ENCODE assay signal across 19 cellular contexts in genomic region chr1:89589515-89589914, GRCh38. TPM values are rescaled to one million over a fixed set of nuclear protein-coding genes. Genes with fewer than 3 reads are reported as not detected.
DNase-seq lines count a peak whose midpoint lies in the region; ATAC-seq, FAIRE-seq and TF ChIP-seq lines count a peak whose summit lies in the region.
"Had no signal": no experiment of that assay in that cellular context is flagged by ENCODE, and none has a peak within 500 bp of the region (broad histone marks: within the 10 kb centered on the region; RNA-seq: fewer than 3 reads in every experiment).

No MANE protein-coding gene starts in this region.

- no peaks in the 10 kb centered on the region for H3K4me1 ChIP-seq in kidney (ENCODE audit: control insufficient read depth in 1 of 2, insufficient read depth in 1 of 2, low read depth in 1 of 2, low read length in 2 of 2)
- H3K4me1 ChIP-seq: breast epithelium had no signal

- TF ChIP-seq CTCF in natural killer cell (IDR thresholded peaks at IDR 0.05): no peak
- TF ChIP-seq CTCF in kidney (IDR thresholded peaks at IDR 0.05; ENCODE audit: borderline replicate concordance, extremely low read depth, insufficient read depth): no peak

- DNase-seq in natural killer cell treated with Interleukin-12 subunit alpha and Interleukin-12 subunit beta and Interleukin-15 and Interleukin-18, amount 100 ng/mL, for 72 hours (ENCODE audit: low spot score): no peak
- DNase-seq in natural killer cell (no peak), fibroblast of gingiva (ENCODE audit: low read depth) (peak; percentile 54), NCI-H1105 treated with DMSO at 0.1 percent for 48 hours (lab: John Stamatoyannopoulos, UW) (no peak), kidney (no peak)
- no peak for DNase-seq in activated CD4-positive, alpha-beta memory T cell treated with anti-CD3 and anti-CD28 coated beads for 36 hours
- DNase-seq: activated CD4-positive, alpha-beta T cell treated with anti-CD3 and anti-CD28 coated beads for 48 hours; activated effector memory CD4-positive, alpha-beta T cell treated with Interleukin-2 at 50 U/mL for 16 hours; DMS53; effector CD4-positive, alpha-beta T cell; foreskin melanocyte; NCI-H1092; NCI-H2171; T1000 had no signal

- peaks cover 20% of the 10 kb centered on the region for H3K36me3 Mint-ChIP-seq in natural killer cell treated with Interleukin-12 subunit alpha and Interleukin-12 subunit beta and Interleukin-15 and Interleukin-18, amount 100 ng/mL, for 72 hours
- no peaks in the 10 kb centered on the region for H3K36me3 Mint-ChIP-seq in natural killer cell
- peaks cover 50% of the 10 kb centered on the region for H3K36me3 Mint-ChIP-seq in activated CD4-positive, alpha-beta memory T cell treated with anti-CD3 and anti-CD28 coated beads for 36 hours

- H3K27ac Mint-ChIP-seq in natural killer cell treated with Interleukin-12 subunit alpha and Interleukin-12 subunit beta and Interleukin-15 and Interleukin-18, amount 100 ng/mL, for 72 hours: peak overlapping the region; percentile 0 to 45
- no peak overlapping the region for H3K27ac Mint-ChIP-seq in natural killer cell
- peak overlapping the region; percentile 69 for H3K27ac Mint-ChIP-seq in activated CD4-positive, alpha-beta memory T cell treated with anti-CD3 and anti-CD28 coated beads for 36 hours

- CTCF ChIA-PET in activated CD4-positive, alpha-beta memory T cell treated with anti-CD3 and anti-CD28 coated beads for 36 hours (lab: Charles Lee): interaction anchor here (0.7 to 1.3 kb wide), 8 partner anchors 8 to 77 kb away, joined by 3 to 5 read pairs (median 4); no protein-coding TSS in a partner anchor

- no peak overlapping the region for H3K27ac ChIP-seq in kidney (ENCODE audit: low read depth in 2 of 2, low read length in 2 of 2)

- peak overlapping the region; percentile 68 for H3K4me3 Mint-ChIP-seq in natural killer cell treated with Interleukin-12 subunit alpha and Interleukin-12 subunit beta and Interleukin-15 and Interleukin-18, amount 100 ng/mL, for 72 hours
- H3K4me3 Mint-ChIP-seq in natural killer cell: no peak overlapping the region
- no peak overlapping the region for H3K4me3 Mint-ChIP-seq in activated CD4-positive, alpha-beta memory T cell treated with anti-CD3 and anti-CD28 coated beads for 36 hours

- no peak overlapping the region for H3K4me3 ChIP-seq in kidney (ENCODE audit: low read length in 2 of 2)
- H3K4me3 ChIP-seq: breast epithelium, lung, tibial nerve had no signal

- H3K9ac ChIP-seq in kidney (ENCODE audit: low read length in 2 of 2): no peak overlapping the region

- FAIRE-seq in kidney (lab: Jason Lieb, UNC): no peak

- H3K9me3 ChIP-seq in kidney (ENCODE audit: control insufficient read depth in 1 of 2, low read length in 2 of 2): no peaks in the 10 kb centered on the region
- H3K9me3 ChIP-seq: breast epithelium, tibial nerve had no signal

- no peaks in the 10 kb centered on the region for H3K9me3 Mint-ChIP-seq in natural killer cell treated with Interleukin-12 subunit alpha and Interleukin-12 subunit beta and Interleukin-15 and Interleukin-18, amount 100 ng/mL, for 72 hours
- H3K9me3 Mint-ChIP-seq in natural killer cell: no peaks in the 10 kb centered on the region
- no peaks in the 10 kb centered on the region for H3K9me3 Mint-ChIP-seq in activated CD4-positive, alpha-beta memory T cell treated with anti-CD3 and anti-CD28 coated beads for 36 hours

- POLR2A ChIA-PET in activated CD4-positive, alpha-beta memory T cell treated with anti-CD3 and anti-CD28 coated beads for 36 hours (lab: Charles Lee): interaction anchor here (0.6 to 2.8 kb wide), 5 partner anchors 9 to 49 kb away, joined by 3 to 13 read pairs (median 4); no protein-coding TSS in a partner anchor

- peak in 1 of 2 donors; percentile 43 for ATAC-seq in natural killer cell treated with Interleukin-12 subunit alpha and Interleukin-12 subunit beta and Interleukin-15 and Interleukin-18, amount 100 ng/mL, for 72 hours
- no peak for ATAC-seq in natural killer cell
- no peak for ATAC-seq in GM19452 (IDR thresholded peaks at IDR 0.05; ENCODE audit: unreplicated experiment)
- no peak for ATAC-seq in GM18861 (IDR thresholded peaks at IDR 0.05; ENCODE audit: unreplicated experiment)

- H3K36me3 ChIP-seq in kidney (ENCODE audit: control insufficient read depth in 1 of 2, insufficient read depth in 2 of 2, low read length in 2 of 2): no peaks in the 10 kb centered on the region
- H3K36me3 ChIP-seq: breast epithelium, tibial nerve had no signal

- intact Hi-C loops in natural killer cell (cut with micrococcal nuclease) (no loop called here), kidney (cut with DNase I) (no loop called here)
- intact Hi-C loops in activated CD4-positive, alpha-beta memory T cell treated with anti-CD3 and anti-CD28 coated beads for 36 hours (cut with micrococcal nuclease): loop anchor here (1.0 to 2.0 kb wide), 2 partner anchors 14 to 43 kb away; no protein-coding TSS in a partner anchor

- peaks cover 19 to 41% of the 10 kb centered on the region in 2 donors for H3K4me1 Mint-ChIP-seq in natural killer cell treated with Interleukin-12 subunit alpha and Interleukin-12 subunit beta and Interleukin-15 and Interleukin-18, amount 100 ng/mL, for 72 hours (ENCODE audit: low read depth in 2 of 2)
- H3K4me1 Mint-ChIP-seq in natural killer cell: no peaks in the 10 kb centered on the region
- H3K4me1 Mint-ChIP-seq in activated CD4-positive, alpha-beta memory T cell treated with anti-CD3 and anti-CD28 coated beads for 36 hours (ENCODE audit: low read depth): peaks cover 86% of the 10 kb centered on the region

- no peaks in the 10 kb centered on the region for H3K27me3 Mint-ChIP-seq in natural killer cell treated with Interleukin-12 subunit alpha and Interleukin-12 subunit beta and Interleukin-15 and Interleukin-18, amount 100 ng/mL, for 72 hours
- no peaks in the 10 kb centered on the region for H3K27me3 Mint-ChIP-seq in natural killer cell (ENCODE audit: low read depth in 2 of 2)
- no peaks in the 10 kb centered on the region for H3K27me3 Mint-ChIP-seq in activated CD4-positive, alpha-beta memory T cell treated with anti-CD3 and anti-CD28 coated beads for 36 hours

RNA-seq across cellular contexts. Expression of gene LRRC8C, which starts 43.4 kb away (rescaled TPM):
- 10 to 100 TPM; 15.8 to 25.4 TPM for total RNA-seq in natural killer cell treated with Interleukin-12 subunit alpha and Interleukin-12 subunit beta and Interleukin-15 and Interleukin-18, amount 100 ng/mL, for 72 hours
- total RNA-seq in natural killer cell (10 to 100 TPM in 2 of 3 donors, 1 to 10 TPM in 1; 7.6 to 19.1 (median 15.1) TPM), kidney (12.7 TPM)
- 10 to 100 TPM; 36.4 to 40.4 TPM for total RNA-seq in activated CD4-positive, alpha-beta memory T cell treated with anti-CD3 and anti-CD28 coated beads for 36 hours
- polyA plus RNA-seq in kidney (ENCODE audit: insufficient read depth, low read depth, low replicate concordance): 2.6 TPM

Comparison
In these comparisons a context has a peak if more than half of its experiments do, and no peak if none do; other contexts are left out.
1. H3K27ac Mint-ChIP-seq: peak in natural killer cell treated with Interleukin-12 subunit alpha and Interleukin-12 subunit beta and Interleukin-15 and Interleukin-18, amount 100 ng/mL, for 72 hours (2 of 2) and activated CD4-positive, alpha-beta memory T cell treated with anti-CD3 and anti-CD28 coated beads for 36 hours (single experiment); none in natural killer cell (0 of 2).